1 cellular context compared by ENCODE assay signal in the genomic region with DNA sequence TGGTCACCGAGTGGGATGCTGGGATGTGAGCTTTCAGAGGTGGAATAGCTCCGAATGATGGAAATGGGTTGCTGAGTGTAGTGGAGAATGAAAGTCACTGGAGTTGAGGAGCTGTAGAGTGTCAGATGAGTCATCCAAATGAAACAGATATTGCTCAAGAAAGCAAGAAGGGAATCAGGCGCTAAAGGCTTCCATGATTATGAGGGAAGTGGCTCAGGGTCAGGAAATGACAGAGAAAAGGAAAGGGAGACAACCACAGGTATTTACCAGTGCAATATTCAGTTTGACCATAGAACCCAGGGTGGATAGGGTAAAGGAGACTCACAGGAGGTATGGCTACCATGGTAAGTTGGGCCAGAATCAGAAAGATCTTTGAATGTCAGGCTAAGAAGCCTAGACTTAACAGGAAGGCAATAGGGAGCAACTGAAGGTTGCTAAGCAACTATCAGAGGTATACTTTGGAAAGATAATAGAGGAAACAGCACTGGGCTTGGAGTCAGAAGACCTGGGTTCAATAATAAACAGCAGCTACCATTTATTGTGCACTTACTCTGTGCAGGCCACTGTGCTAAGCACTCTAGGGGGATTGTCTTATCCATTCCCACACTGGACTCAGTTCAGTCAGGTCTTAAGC.
A peak's percentile ranks its signal among the peaks of the same experiment; 100 is the strongest.
TF ChIP-seq lines count a peak whose summit lies in the region.

No MANE protein-coding gene starts in this region.

TF ChIP-seq in endothelial cell of umbilical vein, 7 proteins besides CTCF, POLR2A, EP300 and RAD21:
- TF ChIP-seq JUN (IDR thresholded peaks at IDR 0.05; ENCODE audit: borderline replicate concordance, insufficient read depth, insufficient read length, low read depth) (no peak), FOS (IDR thresholded peaks at IDR 0.05; ENCODE audit: borderline replicate concordance, insufficient read depth, low read length) (peak; percentile 42)
